ENCODE assay signal across 10 cellular contexts in genomic region chr1:156664949-156665411, GRCh38. TPM values are rescaled to one million over a fixed set of nuclear protein-coding genes. Genes with fewer than 3 reads are reported as not detected.
DNase-seq lines count a peak whose midpoint lies in the region; ATAC-seq and TF ChIP-seq lines count a peak whose summit lies in the region.
"Had no signal": no experiment of that assay in that cellular context is flagged by ENCODE, and none has a peak within 500 bp of the region (broad histone marks: within the 10 kb centered on the region; RNA-seq: fewer than 3 reads in every experiment).

No MANE protein-coding gene starts in this region.

- TF ChIP-seq CTCF in GM20000 (IDR thresholded peaks at IDR 0.05; ENCODE audit: extremely low read depth, missing control alignments) = no peak
- no peak for TF ChIP-seq CTCF in thoracic aorta (IDR thresholded peaks at IDR 0.05)

- DNase-seq in GM20000 (ENCODE audit: low spot score) = peak; percentile 79
- DNase-seq in UCSD-AML1 (lab: John Stamatoyannopoulos, UW; ENCODE audit: unreplicated experiment) = peak; percentile 44
- peak; percentile 27 for DNase-seq in kidney tubule cell (ENCODE audit: low spot score)
- DNase-seq in thoracic aorta (ENCODE audit: low spot score) = no peak
- no peak for DNase-seq in activated CD4-positive, alpha-beta T cell treated with anti-CD3 and anti-CD28 coated beads for 4 hours
- DNase-seq in activated effector memory CD4-positive, alpha-beta T cell treated with Interleukin-2 at 50 U/mL for 16 hours = no peak
- DNase-seq in NCI-H1436 treated with DMSO at 0.1 percent for 48 hours (lab: John Stamatoyannopoulos, UW) = no peak

- ATAC-seq in thoracic aorta (ENCODE audit: insufficient number of reproducible peaks, low FRiP score, low read depth) (no peak), HG03457 (IDR thresholded peaks at IDR 0.05; ENCODE audit: unreplicated experiment) (no peak)

- H3K27me3 ChIP-seq in thoracic aorta (replicated peaks; ENCODE audit: insufficient read depth) = no peaks in the 10 kb centered on the region

- no peaks in the 10 kb centered on the region for H3K36me3 ChIP-seq in thoracic aorta
- H3K36me3 ChIP-seq: HAP-1 had no signal

- H3K9me3 ChIP-seq in thoracic aorta = no peaks in the 10 kb centered on the region
- H3K9me3 ChIP-seq: HAP-1 had no signal

- peaks cover 51 to 72% of the 10 kb centered on the region in 2 donors for H3K4me1 ChIP-seq in thoracic aorta (ENCODE audit: control insufficient read depth in 1 of 2, low read depth in 2 of 2)

- H3K4me3 ChIP-seq in thoracic aorta = peak overlapping the region; percentile 9
- H3K4me3 ChIP-seq: HAP-1 had no signal

- H3K27ac ChIP-seq in thoracic aorta = peak overlapping the region; percentile 81 to 94

RNA-seq across cellular contexts. Expression of gene NES, which starts 12.2 kb away (rescaled TPM):
- 10 to 100 TPM; 30.6 to 30.9 TPM for total RNA-seq in thoracic aorta

RNA-seq across cellular contexts. Expression of gene BCAN, which starts 23.1 kb away (rescaled TPM):
- total RNA-seq in thoracic aorta = under 1 TPM; 0.54 to 0.99 TPM

RNA-seq across cellular contexts. Expression of gene CRABP2, which starts 40.4 kb away (rescaled TPM):
- 1 to 10 TPM; 1.3 to 7.0 TPM for total RNA-seq in thoracic aorta

RNA-seq across cellular contexts. Expression of gene HAPLN2, which starts 45.8 kb away (rescaled TPM):
- 1 to 10 TPM in 1 of 2 donors, not detected in 1; 1.2 TPM for total RNA-seq in thoracic aorta
- total RNA-seq: renal cortical epithelial cell had no signal

Comparison
In these comparisons a context has a peak if more than half of its experiments do, and no peak if none do; other contexts are left out.
1. DNase-seq: peak in GM20000 (single experiment), UCSD-AML1 (single experiment) and kidney tubule cell (single experiment); none in thoracic aorta (single experiment), activated CD4-positive, alpha-beta T cell treated with anti-CD3 and anti-CD28 coated beads for 4 hours (0 of 2), activated effector memory CD4-positive, alpha-beta T cell treated with Interleukin-2 at 50 U/mL for 16 hours (single experiment) and NCI-H1436 treated with DMSO at 0.1 percent for 48 hours (single experiment).